29 cellular contexts compared by ENCODE assay signal in genomic region chr9:115107701-115108100, GRCh38. TPM values are rescaled to one million over a fixed set of nuclear protein-coding genes. Genes with fewer than 3 reads are reported as not detected.
DNase-seq lines count a peak whose midpoint lies in the region; ATAC-seq, FAIRE-seq and TF ChIP-seq lines count a peak whose summit lies in the region.
"Had no signal": no experiment of that assay in that cellular context is flagged by ENCODE, and none has a peak within 500 bp of the region (broad histone marks: within the 10 kb centered on the region; RNA-seq: fewer than 3 reads in every experiment).

No MANE protein-coding gene starts in this region.

- TF ChIP-seq CTCF in SK-N-SH (IDR thresholded peaks at IDR 0.05) (no peak), astrocyte (IDR thresholded peaks at IDR 0.05; ENCODE audit: insufficient read depth, low read depth, low read length) (no peak)

- no peaks in the 10 kb centered on the region for H3K9me3 Mint-ChIP-seq in astrocyte (ENCODE audit: unreplicated experiment)
- H3K9me3 Mint-ChIP-seq: CD8-positive, alpha-beta T cell; nephron progenitor cell had no signal

- ATAC-seq in SK-N-SH treated with all-trans-retinoic acid at 6 μM for 48 hours, result no peak
- ATAC-seq: activated CD8-positive, alpha-beta memory T cell treated with anti-CD3 and anti-CD28 coated beads, Interleukin-2, amount 10 ng/mL, durations not matched to agents 7 days and 5 days; CD8-positive, alpha-beta T cell; K562; mucosa of descending colon; Right ventricle myocardium inferior had no signal

- H3K9ac ChIP-seq in SK-N-SH, result no peak overlapping the region; the same call in 1 of the 2 replicates
- no peak overlapping the region for H3K9ac ChIP-seq in astrocyte (ENCODE audit: low read length)

- H3K27ac ChIP-seq in SK-N-SH (ENCODE audit: low read depth in 2 of 2, low read length in 1 of 2) (peak overlapping the region; percentile 89 to 90; a peak in 3 of 4 replicates), astrocyte (ENCODE audit: low read depth, low read length) (no peak overlapping the region)
- H3K27ac ChIP-seq: lower lobe of right lung had no signal

- no peaks in the 10 kb centered on the region for H3K27me3 Mint-ChIP-seq in astrocyte (ENCODE audit: low read depth, unreplicated experiment)

- DNase-seq in SK-N-SH, result no peak
- peak; percentile 63 for DNase-seq in astrocyte (ENCODE audit: low read depth)
- DNase-seq in mucosa of gallbladder (ENCODE audit: low spot score), result peak; percentile 58
- no peak for DNase-seq in NCI-H345 (lab: John Stamatoyannopoulos, UW)
- DNase-seq in dermis blood vessel endothelial cell, result no peak
- DNase-seq in NCI-H526 (lab: John Stamatoyannopoulos, UW), result no peak
- DNase-seq in T-helper 1 cell, result no peak
- DNase-seq: activated CD4-positive, alpha-beta T cell treated with anti-CD3 and anti-CD28 coated beads, Interleukin-2, amount 50 U/mL, for 1 hour; activated CD8-positive, alpha-beta memory T cell treated with anti-CD3 and anti-CD28 coated beads, Interleukin-2, amount 10 ng/mL, durations not matched to agents 7 days and 5 days; activated naive CD4-positive, alpha-beta T cell; activated T-cell treated with anti-CD3 and anti-CD28 coated beads, Interleukin-2, amount 50 U/mL, for 48 hours; CD8-positive, alpha-beta T cell; lower lobe of right lung; MG63; mucosa of descending colon; NCI-H1417; NCI-H2081 treated with DMSO at 0.1 percent for 48 hours; nephron progenitor cell; spleen; T-helper 9 cell had no signal

- peak overlapping the region; percentile 22 for H3K4me3 Mint-ChIP-seq in astrocyte (ENCODE audit: unreplicated experiment)
- H3K4me3 Mint-ChIP-seq: activated CD8-positive, alpha-beta memory T cell treated with anti-CD3 and anti-CD28 coated beads, Interleukin-2, amount 10 ng/mL, durations not matched to agents 7 days and 5 days; brain; CD8-positive, alpha-beta T cell; nephron progenitor cell had no signal

- H3K4me1 ChIP-seq in SK-N-SH (ENCODE audit: control insufficient read depth in 1 of 2, insufficient read depth in 2 of 2, low read depth in 1 of 2, low read length in 1 of 2) (peaks cover 0 to 43% of the 10 kb centered on the region in 2 experiments; a peak in 3 of 4 replicates), astrocyte (ENCODE audit: insufficient read depth, low read length) (peaks cover 45% of the 10 kb centered on the region)

- H3F3A ChIP-seq in SK-N-SH (replicated peaks; ENCODE audit: insufficient read depth), result peaks cover 86% of the 10 kb centered on the region

- peaks cover 12% of the 10 kb centered on the region; the same call in 1 of the 2 replicates for H4K20me1 ChIP-seq in SK-N-SH (ENCODE audit: insufficient read depth)
- peaks cover 36% of the 10 kb centered on the region for H4K20me1 ChIP-seq in astrocyte (ENCODE audit: insufficient read depth, low read length)

- peak overlapping the region; percentile 5 for H3K27ac Mint-ChIP-seq in astrocyte (ENCODE audit: unreplicated experiment)
- H3K27ac Mint-ChIP-seq: activated CD8-positive, alpha-beta memory T cell treated with anti-CD3 and anti-CD28 coated beads, Interleukin-2, amount 10 ng/mL, durations not matched to agents 7 days and 5 days; CD8-positive, alpha-beta T cell; nephron progenitor cell had no signal

- H2AFZ ChIP-seq in SK-N-SH (ENCODE audit: low read depth) (no peak overlapping the region), astrocyte (ENCODE audit: low read depth, low read length) (no peak overlapping the region)

- POLR2A ChIA-PET in SK-N-SH (lab: Yijun Ruan, JAX), result no interaction called here

- H3K4me3 ChIP-seq in SK-N-SH (ENCODE audit: low read depth in 2 of 2, low read length in 1 of 2), result no peak overlapping the region
- H3K4me3 ChIP-seq in astrocyte (ENCODE audit: insufficient read depth, low read depth, low read length), result no peak overlapping the region
- H3K4me3 ChIP-seq: K562, lower lobe of right lung, MG63, mucosa of descending colon, spleen had no signal

- H3K4me2 ChIP-seq in SK-N-SH (peak overlapping the region; percentile 54; the same call in 1 of the 2 replicates), astrocyte (ENCODE audit: low read length) (peak overlapping the region; percentile 61)

- H3K27me3 ChIP-seq in SK-N-SH (ENCODE audit: insufficient read depth) (no peaks in the 10 kb centered on the region), astrocyte (ENCODE audit: insufficient read depth, low read length) (no peaks in the 10 kb centered on the region)
- H3K27me3 ChIP-seq: MG63, spleen had no signal

- TF ChIP-seq RAD21 in SK-N-SH (IDR thresholded peaks at IDR 0.05; ENCODE audit: low read length), result no peak

- peaks cover 19% of the 10 kb centered on the region for H3K36me3 Mint-ChIP-seq in astrocyte (ENCODE audit: low read depth, unreplicated experiment)
- H3K36me3 Mint-ChIP-seq: activated CD8-positive, alpha-beta memory T cell treated with anti-CD3 and anti-CD28 coated beads, Interleukin-2, amount 10 ng/mL, durations not matched to agents 7 days and 5 days; CD8-positive, alpha-beta T cell had no signal

- H3K36me3 ChIP-seq in SK-N-SH (replicated peaks in 1 of 2; ENCODE audit: control insufficient read depth in 1 of 2, insufficient read depth in 2 of 2, low read length in 1 of 2) (peaks cover 15 to 47% of the 10 kb centered on the region in 2 experiments), astrocyte (ENCODE audit: insufficient read depth, low read length) (peaks cover 11% of the 10 kb centered on the region)
- H3K36me3 ChIP-seq: lower lobe of right lung, MG63, spleen had no signal

- FAIRE-seq in astrocyte (lab: Jason Lieb, UNC), result no peak
- FAIRE-seq: A204.1, G401.6, H54, islet of Langerhans, K562 had no signal

- CTCF ChIA-PET in SK-N-SH (lab: Yijun Ruan, JAX), result interaction anchor here (1.2 kb wide), 1 partner anchor 62 kb away, joined by 3 read pairs; no protein-coding TSS in a partner anchor

- H3K79me2 ChIP-seq in SK-N-SH (ENCODE audit: insufficient read depth) (peaks cover 94% of the 10 kb centered on the region), astrocyte (ENCODE audit: insufficient read depth, low read length) (peaks cover 81% of the 10 kb centered on the region)

- H3K4me1 Mint-ChIP-seq in astrocyte (ENCODE audit: low read depth, unreplicated experiment), result peaks cover 64% of the 10 kb centered on the region
- H3K4me1 Mint-ChIP-seq: nephron progenitor cell had no signal

- TF ChIP-seq EP300 in SK-N-SH (IDR thresholded peaks at IDR 0.05; ENCODE audit: borderline replicate concordance in 1 of 2, low read depth in 1 of 2, low read length in 1 of 2), result peak in 1 of 2 experiments; percentile 18; a peak in 1 of 4 replicates

- H3K9me3 ChIP-seq in SK-N-SH, result no peaks in the 10 kb centered on the region
- no peaks in the 10 kb centered on the region for H3K9me3 ChIP-seq in astrocyte (ENCODE audit: insufficient read depth, low read depth, low read length)
- H3K9me3 ChIP-seq: lower lobe of right lung, MG63, mucosa of descending colon, spleen had no signal

- H3K9me2 ChIP-seq in SK-N-SH, result no peaks in the 10 kb centered on the region

- WGBS in SK-N-SH (ENCODE audit: low lambda C conversion rate), result 94% methylated on average over 2 of the region's 2 CpGs

TF ChIP-seq in SK-N-SH, 30 proteins besides CTCF, POLR2A, EP300 and RAD21 (continues in another document):
- TF ChIP-seq SIN3A (IDR thresholded peaks at IDR 0.05; ENCODE audit: borderline replicate concordance, low read depth, low read length) (no peak), GATA2 (CRISPR knock-in tag; IDR thresholded peaks at IDR 0.05) (no peak), JUND (IDR thresholded peaks at IDR 0.05) (no peak; the same call in 1 of the 2 replicates), TCF12 (IDR thresholded peaks at IDR 0.05) (peak; percentile 30; the same call in 1 of the 2 replicates), FOXJ3 (CRISPR knock-in tag; IDR thresholded peaks at IDR 0.05) (no peak), RCOR1 (IDR thresholded peaks at IDR 0.05; ENCODE audit: low read length) (no peak), TEAD4 (IDR thresholded peaks at IDR 0.05; ENCODE audit: borderline replicate concordance, insufficient read depth) (0 out of 2 replicates have a peak, but pooled peaks have one; percentile 16)
- TF ChIP-seq, protein P1, sequence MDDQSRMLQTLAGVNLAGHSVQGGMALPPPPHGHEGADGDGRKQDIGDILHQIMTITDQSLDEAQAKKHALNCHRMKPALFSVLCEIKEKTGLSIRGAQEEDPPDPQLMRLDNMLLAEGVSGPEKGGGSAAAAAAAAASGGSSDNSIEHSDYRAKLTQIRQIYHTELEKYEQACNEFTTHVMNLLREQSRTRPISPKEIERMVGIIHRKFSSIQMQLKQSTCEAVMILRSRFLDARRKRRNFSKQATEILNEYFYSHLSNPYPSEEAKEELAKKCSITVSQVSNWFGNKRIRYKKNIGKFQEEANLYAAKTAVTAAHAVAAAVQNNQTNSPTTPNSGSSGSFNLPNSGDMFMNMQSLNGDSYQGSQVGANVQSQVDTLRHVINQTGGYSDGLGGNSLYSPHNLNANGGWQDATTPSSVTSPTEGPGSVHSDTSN (IDR thresholded peaks at IDR 0.05), result no peak

TF ChIP-seq in SK-N-SH treated with all-trans-retinoic acid at 6 μM for 48 hours, 23 proteins besides CTCF, POLR2A, EP300 and RAD21 (continues in another document):
- TF ChIP-seq OSR1 (CRISPR knock-in tag; IDR thresholded peaks at IDR 0.05) (no peak), ISL1 (CRISPR knock-in tag; IDR thresholded peaks at IDR 0.05) (no peak), SNAI2 (CRISPR knock-in tag; IDR thresholded peaks at IDR 0.05) (no peak), TCF4 (CRISPR knock-in tag; IDR thresholded peaks at IDR 0.05; ENCODE audit: borderline replicate concordance) (no peak), PPARA (CRISPR knock-in tag; IDR thresholded peaks at IDR 0.05; ENCODE audit: borderline replicate concordance) (no peak), ZC3H10 (CRISPR knock-in tag; IDR thresholded peaks at IDR 0.05) (no peak), TOX (CRISPR knock-in tag; IDR thresholded peaks at IDR 0.05; ENCODE audit: borderline replicate concordance) (no peak)
- TF ChIP-seq, protein P2, sequence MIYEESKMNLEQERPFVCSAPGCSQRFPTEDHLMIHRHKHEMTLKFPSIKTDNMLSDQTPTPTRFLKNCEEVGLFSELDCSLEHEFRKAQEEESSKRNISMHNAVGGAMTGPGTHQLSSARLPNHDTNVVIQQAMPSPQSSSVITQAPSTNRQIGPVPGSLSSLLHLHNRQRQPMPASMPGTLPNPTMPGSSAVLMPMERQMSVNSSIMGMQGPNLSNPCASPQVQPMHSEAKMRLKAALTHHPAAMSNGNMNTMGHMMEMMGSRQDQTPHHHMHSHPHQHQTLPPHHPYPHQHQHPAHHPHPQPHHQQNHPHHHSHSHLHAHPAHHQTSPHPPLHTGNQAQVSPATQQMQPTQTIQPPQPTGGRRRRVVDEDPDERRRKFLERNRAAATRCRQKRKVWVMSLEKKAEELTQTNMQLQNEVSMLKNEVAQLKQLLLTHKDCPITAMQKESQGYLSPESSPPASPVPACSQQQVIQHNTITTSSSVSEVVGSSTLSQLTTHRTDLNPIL (CRISPR knock-in tag; IDR thresholded peaks at IDR 0.05; ENCODE audit: low read depth), result no peak

RNA-seq across cellular contexts. Expression of gene TNC, which starts 10.3 kb away (rescaled TPM):
- 572 and 805 TPM in 2 replicates for polyA plus RNA-seq in SK-N-SH (2012; rRNA removed)
- polyA plus RNA-seq in SK-N-SH (2012; cell fraction: cytosol; rRNA removed), result 444 and 596 TPM in 2 replicates
- polyA plus RNA-seq in SK-N-SH (2012; cell fraction: nucleus; rRNA removed), result 772 and 1,095 TPM in 2 replicates
- total RNA-seq in astrocyte, result 747 and 1,099 TPM in 2 replicates
- total RNA-seq in mucosa of gallbladder, result 29.4 TPM
- 1.8 and 5.1 TPM in 2 replicates for total RNA-seq in dermis blood vessel endothelial cell
- total RNA-seq: CD8-positive, alpha-beta T cell; NCI-H460 had no signal
- polyA plus RNA-seq: K562 had no signal

Comparison
In these comparisons a context has a peak if more than half of its experiments do, and no peak if none do; other contexts are left out.
1. DNase-seq: peak in astrocyte (single experiment) and mucosa of gallbladder (single experiment); none in SK-N-SH (single experiment), NCI-H345 (single experiment), dermis blood vessel endothelial cell (single experiment), NCI-H526 (0 of 2) and T-helper 1 cell (0 of 5).
2. RNA of gene TNC, which starts 10.3 kb away (total RNA-seq): 747 to 1,099 TPM in astrocyte; 29.4 TPM in mucosa of gallbladder (single experiment) and 1.8 to 5.1 TPM in dermis blood vessel endothelial cell; every median in the first group is over 10 times any median in the second.